Comparison of ENCODE assay signal across 13 cellular contexts in genomic region chr3:16143870-16144568, GRCh38. TPM values are rescaled to one million over a fixed set of nuclear protein-coding genes. Genes with fewer than 3 reads are reported as not detected.
"Had no signal": no experiment of that assay in that cellular context is flagged by ENCODE, and none has a peak within 500 bp of the region (broad histone marks: within the 10 kb centered on the region; RNA-seq: fewer than 3 reads in every experiment).

No MANE protein-coding gene starts in this region.

- H3K36me3 ChIP-seq: gastroesophageal sphincter, left lung, pancreas had no signal

- H3K27me3 ChIP-seq: gastroesophageal sphincter, left lung, pancreas had no signal

- ATAC-seq: activated CD4-positive, CD25-positive, alpha-beta regulatory T cell treated with anti-CD3 and anti-CD28 coated beads, Interleukin-2, amount 50 U/mL, for 24 hours; gastroesophageal sphincter; left lung; naive thymus-derived CD8-positive, alpha-beta T cell; pancreas; stimulated activated memory B cell treated with anti-CD40 and anti-IgM and Interleukin-4, amounts not matched to agents 10 μg/mL and 1 μg/mL and 100 μg/mL, for 72 hours had no signal

- H3K4me1 ChIP-seq: left lung, pancreas had no signal

- H3K9me3 ChIP-seq: gastroesophageal sphincter, pancreas had no signal

- DNase-seq: activated CD4-positive, alpha-beta T cell treated with anti-CD3 and anti-CD28 coated beads, Interleukin-2, amount 50 U/mL, for 1 hour; activated CD8-positive, alpha-beta memory T cell treated with anti-CD3 and anti-CD28 coated beads for 24 hours; activated naive CD8-positive, alpha-beta T cell treated with anti-CD3 and anti-CD28 coated beads, Interleukin-2, amount 10 ng/mL, durations not matched to agents 7 days and 5 days; anterior cingulate cortex; cerebellar nuclear complex; erythroblast; left lung; naive thymus-derived CD8-positive, alpha-beta T cell; pancreas; stimulated activated CD4-positive, alpha-beta T cell treated with anti-CD3 and anti-CD28 coated beads, Interleukin-2, amount 100 ng/mL, for 48 hours had no signal

- H3K27ac ChIP-seq: gastroesophageal sphincter, left lung, pancreas had no signal

- H3K4me3 ChIP-seq: gastroesophageal sphincter, left lung, pancreas had no signal

RNA-seq across cellular contexts. Expression of gene GALNT15, which starts 30.5 kb away (rescaled TPM):
- total RNA-seq: activated naive CD8-positive, alpha-beta T cell treated with anti-CD3 and anti-CD28 coated beads, Interleukin-2, amount 10 ng/mL, durations not matched to agents 7 days and 5 days; naive thymus-derived CD8-positive, alpha-beta T cell had no signal
